In the genomic region with DNA sequence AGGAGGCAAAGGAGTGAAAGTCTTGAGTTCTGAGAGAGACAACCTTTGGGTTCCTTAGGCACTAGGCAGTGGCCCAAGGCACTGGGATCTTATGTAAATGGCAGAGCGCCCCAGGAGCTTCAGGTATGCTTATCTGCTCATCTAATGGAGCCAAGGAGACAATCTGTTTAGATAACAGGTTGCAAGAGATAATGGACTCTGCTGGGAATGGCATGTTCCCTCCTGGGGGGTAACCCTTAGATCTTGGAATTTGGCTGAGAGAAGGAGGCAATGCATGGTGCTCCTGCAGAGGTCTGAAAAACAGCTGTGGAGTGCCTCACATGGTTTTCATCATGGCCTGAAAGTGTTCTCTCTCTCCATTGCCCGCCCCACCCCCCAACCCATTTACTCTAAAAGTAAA, we compare ENCODE assay signal across 26 cellular contexts. TPM values are rescaled to one million over a fixed set of nuclear protein-coding genes. Genes with fewer than 3 reads are reported as not detected.
"Had no signal": no experiment of that assay in that cellular context is flagged by ENCODE, and none has a peak within 500 bp of the region (broad histone marks: within the 10 kb centered on the region; RNA-seq: fewer than 3 reads in every experiment).

No MANE protein-coding gene starts in this region.

- H3K9ac ChIP-seq: neural progenitor cell had no signal

- DNase-seq: cerebellar nuclear complex; dermis blood vessel endothelial cell; erythroblast; foreskin keratinocyte; heart right ventricle; hypothalamus; kidney; left cardiac atrium; left ventricle myocardium inferior; lower lobe of right lung; midbrain; occipital lobe; pancreas; right cardiac atrium; small intestine; stimulated activated CD4-positive, alpha-beta T cell treated with anti-CD3 and anti-CD28 coated beads, Interleukin-12 subunit alpha, Interleukin-12 subunit beta, amount 100 ng/mL, for 4 hours; stimulated activated naive CD4-positive, alpha-beta T cell; stomach; substantia nigra; transverse colon had no signal

- FAIRE-seq: colon, endothelial cell of umbilical vein, kidney, pancreas, small intestine, urothelium cell line had no signal

- ATAC-seq: foreskin keratinocyte; heart right ventricle; left cardiac atrium; lower lobe of right lung; natural killer cell treated with Interleukin-12 subunit alpha and Interleukin-12 subunit beta and Interleukin-15 and Interleukin-18, amount 100 ng/mL, for 72 hours; pancreas; right cardiac atrium had no signal

- H3K27ac ChIP-seq: foreskin keratinocyte, heart right ventricle, left ventricle myocardium inferior, lower lobe of right lung, neural progenitor cell, pancreas, stomach, thoracic aorta, transverse colon had no signal

- H3K4me3 ChIP-seq: heart right ventricle, left ventricle myocardium inferior, lower lobe of right lung, neural progenitor cell, pancreas, stomach, thoracic aorta, transverse colon had no signal

- H2AFZ ChIP-seq: neural progenitor cell had no signal

- H3K36me3 ChIP-seq: heart right ventricle, left ventricle myocardium inferior, lower lobe of right lung, neural progenitor cell, pancreas, stomach, thoracic aorta, transverse colon had no signal

- H3K4me1 ChIP-seq: foreskin keratinocyte, left ventricle myocardium inferior, lower lobe of right lung, pancreas, stomach, transverse colon had no signal

- H3K27me3 ChIP-seq: foreskin keratinocyte, heart right ventricle, neural progenitor cell, pancreas, stomach, transverse colon had no signal

- H3K4me2 ChIP-seq: neural progenitor cell had no signal

- H3K9me3 ChIP-seq: heart right ventricle, left ventricle myocardium inferior, lower lobe of right lung, pancreas, stomach, thoracic aorta, transverse colon had no signal

RNA-seq across cellular contexts. Expression of a gene that starts 44.1 kb away (rescaled TPM):
- total RNA-seq: natural killer cell treated with Interleukin-12 subunit alpha and Interleukin-12 subunit beta and Interleukin-15 and Interleukin-18, amount 100 ng/mL, for 72 hours had no signal
